Comparison of ENCODE assay signal across 15 cellular contexts in the genomic region with DNA sequence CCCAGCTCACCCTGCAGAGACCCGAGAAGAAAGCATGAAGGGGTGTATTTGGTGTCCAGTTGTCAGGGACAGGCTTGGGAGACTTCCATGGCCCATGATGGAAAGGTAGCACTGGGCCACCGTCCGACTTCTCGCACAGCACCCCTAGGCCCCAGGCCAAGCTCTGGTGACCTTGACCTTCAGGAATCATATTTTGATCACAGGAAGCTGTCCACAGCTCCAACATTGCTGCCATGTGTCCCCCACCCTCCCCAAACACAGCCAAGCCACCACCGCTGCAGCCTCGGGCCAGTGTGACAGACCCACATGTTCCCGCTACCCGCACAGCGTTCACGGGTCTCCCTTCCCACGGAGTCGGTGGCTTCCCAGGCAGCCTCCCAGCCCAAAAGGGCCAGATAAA. TPM values are rescaled to one million over a fixed set of nuclear protein-coding genes. Genes with fewer than 3 reads are reported as not detected.
DNase-seq lines count a peak whose midpoint lies in the region; ATAC-seq, FAIRE-seq and TF ChIP-seq lines count a peak whose summit lies in the region.
"Had no signal": no experiment of that assay in that cellular context is flagged by ENCODE, and none has a peak within 500 bp of the region (broad histone marks: within the 10 kb centered on the region; RNA-seq: fewer than 3 reads in every experiment).

No MANE protein-coding gene starts in this region.

- ATAC-seq in A549 (peak in 1 of 2 experiments; percentile 13; a peak in 2 of 6 replicates), gastroesophageal sphincter (no peak), HG03442 (IDR thresholded peaks at IDR 0.05; ENCODE audit: unreplicated experiment) (no peak), HG02840 (IDR thresholded peaks at IDR 0.05; ENCODE audit: low FRiP score, unreplicated experiment) (no peak)
- ATAC-seq in activated CD8-positive, alpha-beta T cell treated with anti-CD3 and anti-CD28 coated beads for 36 hours: no peak

- CTCF ChIA-PET in A549 (lab: Yijun Ruan, JAX): interaction anchor here (0.7 to 28.7 kb wide), 6 partner anchors 11 to 128 kb away, joined by 3 to 737 read pairs (median 4); partner anchors contain the start of genes CALM3 and DACT3
- CTCF ChIA-PET in activated CD8-positive, alpha-beta T cell treated with anti-CD3 and anti-CD28 coated beads for 36 hours (lab: Charles Lee): interaction anchor here (1.1 to 5.1 kb wide), 4 partner anchors 9 to 36 kb away, joined by 4 to 28 read pairs (median 8); partner anchors contain the start of genes CALM3 and DACT3
- CTCF ChIA-PET in HEK293T (lab: Yijun Ruan, JAX): interaction anchor here (0.5 kb wide), 1 partner anchor 378 kb away, joined by 3 read pairs; no protein-coding TSS in a partner anchor

- H3K9ac ChIP-seq in parathyroid adenoma: no peak overlapping the region

- TF ChIP-seq POLR2A in A549 (IDR thresholded peaks at IDR 0.05; ENCODE audit: low read length): no peak
- no peak for TF ChIP-seq POLR2A in gastroesophageal sphincter (IDR thresholded peaks at IDR 0.05)

- H3K9me3 ChIP-seq in A549 (no peaks in the 10 kb centered on the region), gastroesophageal sphincter (no peaks in the 10 kb centered on the region), parathyroid adenoma (ENCODE audit: control insufficient read depth, low read length) (no peaks in the 10 kb centered on the region)

- intact Hi-C loops in activated CD8-positive, alpha-beta T cell treated with anti-CD3 and anti-CD28 coated beads for 36 hours (cut with micrococcal nuclease): no loop called here

- no peak for DNase-seq in A549 (ENCODE audit: low read depth in 1 of 2, low spot score in 1 of 2)
- DNase-seq in activated CD8-positive, alpha-beta T cell treated with anti-CD3 and anti-CD28 coated beads for 36 hours: no peak
- DNase-seq in activated CD8-positive, alpha-beta memory T cell treated with anti-CD3 and anti-CD28 coated beads, Interleukin-2, amount 50 U/mL, for 4 hours: no peak
- no peak for DNase-seq in HEK293T (ENCODE audit: extremely low spot score)
- DNase-seq: C1 segment of cervical spinal cord, NCI-H1092, NCI-H524, nephron progenitor cell had no signal

- peaks cover 12% of the 10 kb centered on the region for H3K4me1 ChIP-seq in A549
- H3K4me1 ChIP-seq in gastroesophageal sphincter: peaks cover 3 to 61% (median 39%) of the 10 kb centered on the region in 3 donors
- no peaks in the 10 kb centered on the region for H3K4me1 ChIP-seq in parathyroid adenoma

- H3K27ac ChIP-seq in A549: peak overlapping the region; percentile 48 to 66; a peak in 5 of 6 replicates
- peak overlapping the region in 3 of 4 donors; percentile 80 to 86 (median 82) for H3K27ac ChIP-seq in gastroesophageal sphincter
- H3K27ac ChIP-seq in parathyroid adenoma: peak overlapping the region; percentile 56

- H3K9me3 Mint-ChIP-seq in activated CD8-positive, alpha-beta T cell treated with anti-CD3 and anti-CD28 coated beads for 36 hours: no peaks in the 10 kb centered on the region
- H3K9me3 Mint-ChIP-seq: nephron progenitor cell had no signal

- H3K79me2 ChIP-seq in parathyroid adenoma: no peaks in the 10 kb centered on the region

- H3K27ac Mint-ChIP-seq in activated CD8-positive, alpha-beta T cell treated with anti-CD3 and anti-CD28 coated beads for 36 hours: peak overlapping the region; percentile 96
- H3K27ac Mint-ChIP-seq: nephron progenitor cell had no signal

- TF ChIP-seq EP300 in A549 (IDR thresholded peaks at IDR 0.05) (no peak), gastroesophageal sphincter (IDR thresholded peaks at IDR 0.05) (no peak)

- no peak for FAIRE-seq in A549 (lab: Jason Lieb, UNC)

- peaks cover 3% of the 10 kb centered on the region for H3K27me3 Mint-ChIP-seq in activated CD8-positive, alpha-beta T cell treated with anti-CD3 and anti-CD28 coated beads for 36 hours

- H3K4me3 Mint-ChIP-seq in activated CD8-positive, alpha-beta T cell treated with anti-CD3 and anti-CD28 coated beads for 36 hours: peak overlapping the region; percentile 96
- H3K4me3 Mint-ChIP-seq: nephron progenitor cell had no signal

- POLR2A ChIA-PET in A549 (lab: Yijun Ruan, JAX) (no interaction called here), HEK293T (lab: Yijun Ruan, JAX) (no interaction called here)
- POLR2A ChIA-PET in activated CD8-positive, alpha-beta T cell treated with anti-CD3 and anti-CD28 coated beads for 36 hours (lab: Charles Lee): interaction anchor here (1.3 to 2.3 kb wide), 3 partner anchors 9 to 18 kb away, joined by 3 to 10 read pairs (median 6); no protein-coding TSS in a partner anchor

- no peaks in the 10 kb centered on the region for H3K27me3 ChIP-seq in gastroesophageal sphincter
- no peaks in the 10 kb centered on the region for H3K27me3 ChIP-seq in parathyroid adenoma (ENCODE audit: control insufficient read depth, insufficient read depth, low read length)

- H3K36me3 ChIP-seq in gastroesophageal sphincter: no peaks in the 10 kb centered on the region
- H3K36me3 ChIP-seq in parathyroid adenoma (ENCODE audit: control insufficient read depth, insufficient read depth, low read length): no peaks in the 10 kb centered on the region

- H3K4me3 ChIP-seq in A549 (no peak overlapping the region), gastroesophageal sphincter (no peak overlapping the region), parathyroid adenoma (ENCODE audit: low read depth, low read length) (no peak overlapping the region)

- TF ChIP-seq CTCF in A549 (IDR thresholded peaks at IDR 0.05) (no peak), gastroesophageal sphincter (IDR thresholded peaks at IDR 0.05) (no peak), parathyroid adenoma (IDR thresholded peaks at IDR 0.05) (no peak)
- no peak for TF ChIP-seq CTCF in activated CD8-positive, alpha-beta T cell treated with anti-CD3 and anti-CD28 coated beads for 36 hours (IDR thresholded peaks at IDR 0.05)

- no peak overlapping the region for H2AFZ ChIP-seq in parathyroid adenoma

- 91% methylated on average over 12 of the region's 12 CpGs for WGBS in A549 (ENCODE audit: missing lambda C conversion rate)
- WGBS in gastroesophageal sphincter (ENCODE audit: low coverage in 1 of 2), 2 donors: 76 to 100% methylated on average over 1 to 12 of the region's 12 CpGs

- H3K4me2 ChIP-seq in A549 (peak overlapping the region; percentile 54), parathyroid adenoma (ENCODE audit: low read length) (no peak overlapping the region)

- TF ChIP-seq RAD21 in A549 (conservative IDR thresholded peaks at IDR 0.05 in 1 of 2, IDR thresholded peaks at IDR 0.05 in 1 of 2): no peak

- peaks cover 43% of the 10 kb centered on the region for H3K4me1 Mint-ChIP-seq in activated CD8-positive, alpha-beta T cell treated with anti-CD3 and anti-CD28 coated beads for 36 hours (ENCODE audit: low read depth)

- H3K36me3 Mint-ChIP-seq in activated CD8-positive, alpha-beta T cell treated with anti-CD3 and anti-CD28 coated beads for 36 hours (ENCODE audit: low read depth): peaks cover 30% of the 10 kb centered on the region

TF ChIP-seq in A549, 52 proteins besides CTCF, POLR2A, EP300 and RAD21 (continues in another document):
- TF ChIP-seq HOXB5 (CRISPR knock-in tag; IDR thresholded peaks at IDR 0.05): no peak
- TF ChIP-seq PHF8 (IDR thresholded peaks at IDR 0.05; ENCODE audit: borderline replicate concordance, low read depth): no peak
- TF ChIP-seq NFE2L2 (conservative IDR thresholded peaks at IDR 0.05; ENCODE audit: low read length): no peak
- TF ChIP-seq HOXA7 (CRISPR knock-in tag; IDR thresholded peaks at IDR 0.05): no peak
- TF ChIP-seq JUNB (IDR thresholded peaks at IDR 0.05): no peak

TF ChIP-seq in HEK293T, 16 proteins besides CTCF, POLR2A, EP300 and RAD21 (continues in another document):
- TF ChIP-seq L3MBTL2 (conservative IDR thresholded peaks at IDR 0.05) (no peak), SUZ12 (IDR thresholded peaks at IDR 0.05) (no peak)

RNA-seq across cellular contexts. Expression of gene PTGIR, which starts 0.8 kb away (rescaled TPM):
- polyA plus RNA-seq in A549 (2011; rRNA removed): 0.06 TPM in 1 of 2 replicates, not detected in the other
- 0.09 and 0.12 TPM in 2 replicates for polyA plus RNA-seq in A549 (2012; cell fraction: cytosol; rRNA removed)
- polyA plus RNA-seq in A549 (2012; cell fraction: nucleus; rRNA removed): 0.22 and 0.42 TPM in 2 replicates
- polyA plus RNA-seq in A549 (2017; fragmentation: RNase III; extraction: RNeasy Plus Mini Kit Qiagen cat#74134 plus additional on column Dnase treatment): 0.07 TPM in 1 of 3 replicates, not detected in the others
- not detected in 2 replicates for polyA minus RNA-seq in A549 (2011; rRNA and poly(A)+ RNA removed)
- total RNA-seq in activated CD8-positive, alpha-beta T cell treated with anti-CD3 and anti-CD28 coated beads for 36 hours: 10 to 100 TPM; 45.4 to 48.8 TPM
- total RNA-seq in gastroesophageal sphincter: 1 to 10 TPM; 3.6 to 5.9 (median 4.3) TPM
- total RNA-seq: SK-MEL-5 had no signal

RNA-seq across cellular contexts. Expression of gene GNG8, which starts 10.3 kb away (rescaled TPM):
- not detected in 2 replicates for polyA plus RNA-seq in A549 (2011; rRNA removed)
- not detected in 2 replicates for polyA plus RNA-seq in A549 (2012; cell fraction: cytosol; rRNA removed)
- not detected in 2 replicates for polyA plus RNA-seq in A549 (2012; cell fraction: nucleus; rRNA removed)
- polyA plus RNA-seq in A549 (2017; fragmentation: RNase III; extraction: RNeasy Plus Mini Kit Qiagen cat#74134 plus additional on column Dnase treatment): not detected in 3 replicates
- not detected in 2 replicates for polyA minus RNA-seq in A549 (2011; rRNA and poly(A)+ RNA removed)
- total RNA-seq in activated CD8-positive, alpha-beta T cell treated with anti-CD3 and anti-CD28 coated beads for 36 hours: 10 to 100 TPM; 33.0 to 45.4 TPM
- total RNA-seq in gastroesophageal sphincter: not detected
- total RNA-seq: G401, SK-MEL-5, subcutaneous adipose tissue had no signal

RNA-seq across cellular contexts. Expression of gene CALM3, which starts 24.6 kb away (rescaled TPM):
- polyA plus RNA-seq in A549 (2011; rRNA removed): 321 and 548 TPM in 2 replicates
- polyA plus RNA-seq in A549 (2012; cell fraction: cytosol; rRNA removed): 348 and 411 TPM in 2 replicates
- polyA plus RNA-seq in A549 (2012; cell fraction: nucleus; rRNA removed): 212 and 267 TPM in 2 replicates
- 303 to 327 TPM (median 313 TPM) in 3 replicates for polyA plus RNA-seq in A549 (2017; fragmentation: RNase III; extraction: RNeasy Plus Mini Kit Qiagen cat#74134 plus additional on column Dnase treatment)
- polyA minus RNA-seq in A549 (2011; rRNA and poly(A)+ RNA removed): 142 and 171 TPM in 2 replicates
- total RNA-seq in activated CD8-positive, alpha-beta T cell treated with anti-CD3 and anti-CD28 coated beads for 36 hours: 100 to 1,000 TPM; 565 to 582 TPM
- 100 to 1,000 TPM; 128 to 193 (median 163) TPM for total RNA-seq in gastroesophageal sphincter

RNA-seq across cellular contexts. Expression of gene DACT3, which starts 35.3 kb away (rescaled TPM):
- 0.13 and 0.36 TPM in 2 replicates for polyA plus RNA-seq in A549 (2011; rRNA removed)
- 0.22 and 0.32 TPM in 2 replicates for polyA plus RNA-seq in A549 (2012; cell fraction: cytosol; rRNA removed)
- polyA plus RNA-seq in A549 (2012; cell fraction: nucleus; rRNA removed): 0.26 and 0.31 TPM in 2 replicates
- polyA plus RNA-seq in A549 (2017; fragmentation: RNase III; extraction: RNeasy Plus Mini Kit Qiagen cat#74134 plus additional on column Dnase treatment): 0.14 to 0.33 TPM (median 0.32 TPM) in 3 replicates
- 0.10 and 0.29 TPM in 2 replicates for polyA minus RNA-seq in A549 (2011; rRNA and poly(A)+ RNA removed)
- 1 to 10 TPM; 5.8 to 6.1 TPM for total RNA-seq in activated CD8-positive, alpha-beta T cell treated with anti-CD3 and anti-CD28 coated beads for 36 hours
- 100 to 1,000 TPM in 1 of 4 donors, 10 to 100 TPM in 3; 42.9 to 105 (median 53.1) TPM for total RNA-seq in gastroesophageal sphincter

Comparison
In these comparisons a context has a peak if more than half of its experiments do, and no peak if none do; other contexts are left out.
1. RNA of gene PTGIR, which starts 0.8 kb away (total RNA-seq): 45.4 to 48.8 TPM in activated CD8-positive, alpha-beta T cell treated with anti-CD3 and anti-CD28 coated beads for 36 hours; 3.6 to 5.9 TPM in gastroesophageal sphincter; every median in the first group is over 4 times any median in the second.
2. RNA of gene GNG8, which starts 10.3 kb away (total RNA-seq): 33.0 to 45.4 TPM in activated CD8-positive, alpha-beta T cell treated with anti-CD3 and anti-CD28 coated beads for 36 hours; not detected in gastroesophageal sphincter; every median in the first group is over 10 times any median in the second.
3. Peak in every context shown above with its lines, with median percentiles within 50 percentile points of each other: H3K27ac ChIP-seq.